ENCODE assay signal across 8 cellular contexts in genomic region chr2:109143214-109144187, GRCh38. TPM values are rescaled to one million over a fixed set of nuclear protein-coding genes. Genes with fewer than 3 reads are reported as not detected.
DNase-seq lines count a peak whose midpoint lies in the region; ATAC-seq and TF ChIP-seq lines count a peak whose summit lies in the region.

No MANE protein-coding gene starts in this region.

- H3K27me3 ChIP-seq in IMR-90 (ENCODE audit: control insufficient read depth, insufficient read depth, low read length) (no peaks in the 10 kb centered on the region), smooth muscle cell (ENCODE audit: low read depth) (no peaks in the 10 kb centered on the region)

- H3K36me3 Mint-ChIP-seq in activated T-helper 2 cell treated with anti-CD3 and anti-CD28 coated beads, Interferon-gamma antibody, Interleukin-2, Interleukin-4, amounts not matched to agents 10 μg/mL and 5 μg/mL and 100 μg/mL, durations not matched to agents 14 hours and 24 hours and 36 hours (ENCODE audit: low read depth), result no peaks in the 10 kb centered on the region

- no peak overlapping the region for H3K27ac Mint-ChIP-seq in activated T-helper 2 cell treated with anti-CD3 and anti-CD28 coated beads, Interferon-gamma antibody, Interleukin-2, Interleukin-4, amounts not matched to agents 10 μg/mL and 5 μg/mL and 100 μg/mL, durations not matched to agents 14 hours and 24 hours and 36 hours

- intact Hi-C loops in IMR-90 (cut with micrococcal nuclease), result no loop called here
- intact Hi-C loops in activated T-helper 2 cell treated with anti-CD3 and anti-CD28 coated beads, Interferon-gamma antibody, Interleukin-2, Interleukin-4, amounts not matched to agents 10 μg/mL and 5 μg/mL and 100 μg/mL, durations not matched to agents 14 hours and 24 hours and 36 hours (cut with micrococcal nuclease), result loop anchor here (1.0 to 5.0 kb wide), 2 partner anchors 71 to 194 kb away; no protein-coding TSS in a partner anchor

- no peak overlapping the region for H2BK120ac ChIP-seq in IMR-90 (ENCODE audit: low read depth, low read length)

- peaks cover 46% of the 10 kb centered on the region for H3K4me1 Mint-ChIP-seq in activated T-helper 2 cell treated with anti-CD3 and anti-CD28 coated beads, Interferon-gamma antibody, Interleukin-2, Interleukin-4, amounts not matched to agents 10 μg/mL and 5 μg/mL and 100 μg/mL, durations not matched to agents 14 hours and 24 hours and 36 hours (ENCODE audit: low read depth)

- H3K27ac ChIP-seq in IMR-90 (ENCODE audit: insufficient read depth, low read length) (no peak overlapping the region), smooth muscle cell (ENCODE audit: low read depth) (no peak overlapping the region)

- no TSS peak for BruUV-seq in IMR-90 (replicated peaks; lab: Mats Ljungman, UMichigan)

- DNase-seq in IMR-90 (peak; percentile 47), NCI-H187 treated with DMSO at 0.1 percent for 48 hours (lab: John Stamatoyannopoulos, UW) (no peak), smooth muscle cell (lab: John Stamatoyannopoulos, UW; ENCODE audit: unreplicated experiment) (no peak), RPMI8226 (no peak), SKM-1 treated with dmso at 0.1 percent for 144 hours (lab: John Stamatoyannopoulos, UW; ENCODE audit: unreplicated experiment) (no peak)
- DNase-seq in activated T-helper 2 cell treated with anti-CD3 and anti-CD28 coated beads, Interferon-gamma antibody, Interleukin-2, Interleukin-4, amounts not matched to agents 10 μg/mL and 5 μg/mL and 100 μg/mL, durations not matched to agents 14 hours and 24 hours and 36 hours (ENCODE audit: low spot score), result peak; percentile 64
- DNase-seq in stimulated activated naive CD4-positive, alpha-beta T cell treated with Interleukin-2 at 50 U/mL for 16 hours (lab: John Stamatoyannopoulos, UW), result peak; percentile 76

- CTCF ChIA-PET in IMR-90 (lab: Yijun Ruan, JAX), result no interaction called here

- H3K4me1 ChIP-seq in IMR-90 (ENCODE audit: control insufficient read depth, insufficient read depth, low read length) (peaks cover 20% of the 10 kb centered on the region), smooth muscle cell (ENCODE audit: low read depth) (no peaks in the 10 kb centered on the region)

- H2BK20ac ChIP-seq in IMR-90 (ENCODE audit: low read depth, low read length), result no peak overlapping the region

- no peak overlapping the region for H3K56ac ChIP-seq in IMR-90 (ENCODE audit: extremely low read depth, insufficient read depth, low read length)

- H3K4me2 ChIP-seq in IMR-90 (ENCODE audit: low read depth, low read length) (no peak overlapping the region), smooth muscle cell (no peak overlapping the region)

- H3K4me3 Mint-ChIP-seq in activated T-helper 2 cell treated with anti-CD3 and anti-CD28 coated beads, Interferon-gamma antibody, Interleukin-2, Interleukin-4, amounts not matched to agents 10 μg/mL and 5 μg/mL and 100 μg/mL, durations not matched to agents 14 hours and 24 hours and 36 hours (ENCODE audit: low read depth), result no peak overlapping the region

- H3K9me1 ChIP-seq in IMR-90 (ENCODE audit: insufficient read depth, low read length), result peaks cover 40% of the 10 kb centered on the region

- H3K27me3 Mint-ChIP-seq in activated T-helper 2 cell treated with anti-CD3 and anti-CD28 coated beads, Interferon-gamma antibody, Interleukin-2, Interleukin-4, amounts not matched to agents 10 μg/mL and 5 μg/mL and 100 μg/mL, durations not matched to agents 14 hours and 24 hours and 36 hours (ENCODE audit: low read depth), result peaks cover 54% of the 10 kb centered on the region

- no peak for TF ChIP-seq CTCF in IMR-90 (conservative IDR thresholded peaks at IDR 0.05; ENCODE audit: low read depth, low read length)
- TF ChIP-seq CTCF in smooth muscle cell (IDR thresholded peaks at IDR 0.05; ENCODE audit: borderline replicate concordance, insufficient read depth, poor library complexity, severe bottlenecking), result no peak

- H4K20me1 ChIP-seq in IMR-90 (ENCODE audit: insufficient read depth, low read length), result peaks cover 93% of the 10 kb centered on the region
- H4K20me1 ChIP-seq in smooth muscle cell (ENCODE audit: low read depth), result peaks cover 87% of the 10 kb centered on the region

- peaks cover 85% of the 10 kb centered on the region for H3K79me2 ChIP-seq in smooth muscle cell (ENCODE audit: low read depth)

- no peak overlapping the region for H4K8ac ChIP-seq in IMR-90 (ENCODE audit: low read depth in 2 of 2, low read length in 2 of 2)

- no peak overlapping the region for H2AK9ac ChIP-seq in IMR-90 (replicated peaks; ENCODE audit: low read depth, low read length, poor library complexity)

- peak; percentile 53 for ATAC-seq in GM21447 (IDR thresholded peaks at IDR 0.05; ENCODE audit: unreplicated experiment)
- ATAC-seq in IMR-90 (ENCODE audit: low read depth), result peak; percentile 53

- in situ Hi-C loops in IMR-90 (cut with MboI; ENCODE audit: low sequenced_read_pairs), result loop anchor here (25.0 kb wide), 1 partner anchor 194 kb away; no protein-coding TSS in a partner anchor

- no peak overlapping the region for H3K4ac ChIP-seq in IMR-90 (ENCODE audit: low read depth, low read length)

- H3K9me3 ChIP-seq in IMR-90 (ENCODE audit: control insufficient read depth, insufficient read depth, low read length) (no peaks in the 10 kb centered on the region), smooth muscle cell (replicated peaks; ENCODE audit: low read depth) (no peaks in the 10 kb centered on the region)

- no peak overlapping the region for H4K91ac ChIP-seq in IMR-90 (ENCODE audit: insufficient read depth, low read depth, low read length)

- no peak overlapping the region for H3K9ac ChIP-seq in IMR-90 (ENCODE audit: low read depth, low read length)
- H3K9ac ChIP-seq in smooth muscle cell (ENCODE audit: low read depth), result no peak overlapping the region

- no peaks in the 10 kb centered on the region for H3K36me3 ChIP-seq in IMR-90 (ENCODE audit: control insufficient read depth, insufficient read depth, low read length)
- H3K36me3 ChIP-seq in smooth muscle cell (ENCODE audit: low read depth), result no peaks in the 10 kb centered on the region

- TF ChIP-seq POLR2A in IMR-90 (IDR thresholded peaks at IDR 0.05; ENCODE audit: low read depth, low read length), result no peak

- no peak overlapping the region for H2BK5ac ChIP-seq in IMR-90 (ENCODE audit: low read depth, low read length, poor library complexity, severe bottlenecking)

- peaks cover 45 to 92% of the 10 kb centered on the region in 2 experiments for H3K79me1 ChIP-seq in IMR-90 (ENCODE audit: low read depth in 1 of 2, low read length in 2 of 2)

- no peak overlapping the region for H3K4me3 ChIP-seq in IMR-90 (ENCODE audit: insufficient read depth, low read depth, low read length)
- no peak overlapping the region for H3K4me3 ChIP-seq in smooth muscle cell

- no peak overlapping the region for H3K18ac ChIP-seq in IMR-90 (ENCODE audit: low read depth, low read length)

- H4K5ac ChIP-seq in IMR-90 (ENCODE audit: low read depth, low read length), result no peak overlapping the region

- WGBS in IMR-90 (ENCODE audit: extremely low coverage in 2 of 2, insufficient read length in 1 of 2), 2 experiments, result 100% methylated on average over 4 of the region's 13 CpGs; no CpG with 5 or more reads in 1 of the 2 experiments
- 94% methylated on average over 13 of the region's 13 CpGs for WGBS in smooth muscle cell (ENCODE audit: low lambda C conversion rate)

- no peak for TF ChIP-seq RAD21 in IMR-90 (IDR thresholded peaks at IDR 0.05; ENCODE audit: low read length)

- H2AFZ ChIP-seq in IMR-90 (replicated peaks; ENCODE audit: low read length, poor library complexity) (no peak overlapping the region), smooth muscle cell (ENCODE audit: low read depth) (no peak overlapping the region)

- dilution Hi-C loops in IMR-90 (cut with HindIII; ENCODE audit: low sequenced_read_pairs, unreplicated experiment), result no loop called here

- H3K9me3 Mint-ChIP-seq in activated T-helper 2 cell treated with anti-CD3 and anti-CD28 coated beads, Interferon-gamma antibody, Interleukin-2, Interleukin-4, amounts not matched to agents 10 μg/mL and 5 μg/mL and 100 μg/mL, durations not matched to agents 14 hours and 24 hours and 36 hours, result no peaks in the 10 kb centered on the region

- POLR2A ChIA-PET in IMR-90 (lab: Charles Lee; ENCODE audit: unreplicated experiment), result no interaction called here

- H3F3A ChIP-seq in smooth muscle cell (ENCODE audit: low read depth), result no peaks in the 10 kb centered on the region

- peak overlapping the region; percentile 60; the same call in 1 of the 2 replicates for H3K23ac ChIP-seq in IMR-90 (ENCODE audit: low read depth, low read length)

- H2BK15ac ChIP-seq in IMR-90 (ENCODE audit: low read depth, low read length), result no peak overlapping the region

- no peak overlapping the region for H3K14ac ChIP-seq in IMR-90 (replicated peaks; ENCODE audit: low read depth, low read length)

- H2AK5ac ChIP-seq in IMR-90 (ENCODE audit: low read depth, low read length), result peak overlapping the region; percentile 25; the same call in 1 of the 2 replicates

TF ChIP-seq in IMR-90, 13 proteins besides CTCF, POLR2A, EP300 and RAD21 (continues in another document):
- TF ChIP-seq MAZ (IDR thresholded peaks at IDR 0.05; ENCODE audit: borderline replicate concordance, low read depth, low read length) (no peak), FOS (IDR thresholded peaks at IDR 0.05; ENCODE audit: low read depth, low read length) (no peak), ELK1 (IDR thresholded peaks at IDR 0.05; ENCODE audit: borderline replicate concordance, low read depth, low read length) (no peak), CHD1 (IDR thresholded peaks at IDR 0.05; ENCODE audit: low read depth, low read length) (no peak), RCOR1 (IDR thresholded peaks at IDR 0.05; ENCODE audit: insufficient replicate concordance, low read length) (no peak), MAFK (IDR thresholded peaks at IDR 0.05; ENCODE audit: low read depth, low read length) (no peak), CEBPB (IDR thresholded peaks at IDR 0.05; ENCODE audit: low read depth, low read length) (0 out of 2 replicates have a peak, but pooled peaks have one; percentile 1)

RNA-seq across cellular contexts. Expression of gene SH3RF3, which starts 14.5 kb away (rescaled TPM):
- total RNA-seq in IMR-90 (2012; rRNA removed) (3.4 and 3.9 TPM in 2 replicates), smooth muscle cell (6.5 and 6.6 TPM in 2 replicates)
- polyA plus RNA-seq in IMR-90 (2012; rRNA removed) (5.3 and 5.7 TPM in 2 replicates), smooth muscle cell (6.6 and 11.8 TPM in 2 replicates)
- 2.9 and 5.9 TPM in 2 replicates for polyA plus RNA-seq in IMR-90 (2012; cell fraction: cytosol; rRNA removed)
- 10.7 and 11.0 TPM in 2 replicates for polyA plus RNA-seq in IMR-90 (2012; cell fraction: nucleus; rRNA removed; ENCODE audit: low replicate concordance)
- total RNA-seq in activated T-helper 2 cell treated with anti-CD3 and anti-CD28 coated beads, Interferon-gamma antibody, Interleukin-2, Interleukin-4, amounts not matched to agents 10 μg/mL and 5 μg/mL and 100 μg/mL, durations not matched to agents 14 hours and 24 hours and 36 hours, result 0.64 and 0.78 TPM in 2 replicates

Comparison
In these comparisons a context has a peak if more than half of its experiments do, and no peak if none do; other contexts are left out.
1. DNase-seq: peak in IMR-90 (single experiment), activated T-helper 2 cell treated with anti-CD3 and anti-CD28 coated beads, Interferon-gamma antibody, Interleukin-2, Interleukin-4, amounts not matched to agents 10 μg/mL and 5 μg/mL and 100 μg/mL, durations not matched to agents 14 hours and 24 hours and 36 hours (single experiment) and stimulated activated naive CD4-positive, alpha-beta T cell treated with Interleukin-2 at 50 U/mL for 16 hours (single experiment); none in NCI-H187 treated with DMSO at 0.1 percent for 48 hours (single experiment), smooth muscle cell (single experiment), RPMI8226 (single experiment) and SKM-1 treated with dmso at 0.1 percent for 144 hours (single experiment).